15 cellular contexts compared by ENCODE assay signal in the genomic region with DNA sequence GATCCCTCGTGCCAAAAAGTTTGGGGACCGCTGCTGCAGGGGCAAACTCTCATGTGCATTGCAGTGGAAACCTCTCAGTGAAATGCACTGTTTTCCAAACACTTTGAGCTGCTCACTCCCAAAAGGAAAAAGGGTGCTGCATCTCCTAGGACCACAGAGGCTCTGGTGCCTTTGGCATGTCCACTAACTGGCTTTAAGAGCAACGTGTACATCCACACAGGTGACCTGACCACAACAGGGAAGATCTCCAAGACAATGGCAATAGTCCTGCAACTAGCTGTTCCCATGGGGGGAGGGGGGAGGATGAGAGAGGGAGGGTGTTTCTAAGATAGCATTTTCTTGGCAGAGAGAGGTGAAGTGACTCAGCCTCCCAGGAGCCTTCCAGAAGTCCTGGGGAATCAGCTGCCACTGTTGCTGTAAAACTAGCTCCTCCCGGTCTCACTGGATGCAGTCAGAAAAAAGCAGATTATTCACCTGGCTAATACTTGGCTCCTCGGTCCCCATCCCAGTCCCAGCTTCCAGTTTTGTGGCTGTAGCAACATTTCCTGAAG.
A peak's percentile ranks its signal among the peaks of the same experiment; 100 is the strongest.
DNase-seq lines count a peak whose midpoint lies in the region; ATAC-seq and TF ChIP-seq lines count a peak whose summit lies in the region.
"Had no signal": no experiment of that assay in that cellular context is flagged by ENCODE, and none has a peak within 500 bp of the region (broad histone marks: within the 10 kb centered on the region; RNA-seq: fewer than 3 reads in every experiment).

No MANE protein-coding gene starts in this region.

- no peak overlapping the region for H3K27ac Mint-ChIP-seq in stimulated activated effector memory CD8-positive, alpha-beta T cell treated with anti-CD3 and anti-CD28 coated beads, Interleukin-12 subunit alpha, Interleukin-12 subunit beta, amount 100 ng/mL, for 72 hours
- H3K27ac Mint-ChIP-seq: activated CD8-positive, alpha-beta T cell treated with anti-CD3 and anti-CD28 coated beads, Interleukin-2, amount 10 ng/mL, durations not matched to agents 7 days and 5 days had no signal

- DNase-seq in right cardiac atrium (no peak), left ventricle myocardium inferior (no peak), astrocyte of the hippocampus (ENCODE audit: low read depth, low spot score) (peak; percentile 81), NCI-H2107 treated with DMSO at 0.1 percent for 48 hours (lab: John Stamatoyannopoulos, UW; ENCODE audit: unreplicated experiment) (no peak), erythroblast (lab: John Stamatoyannopoulos, UW) (no peak)
- no peak for DNase-seq in stimulated activated effector memory CD8-positive, alpha-beta T cell treated with anti-CD3 and anti-CD28 coated beads, Interleukin-12 subunit alpha, Interleukin-12 subunit beta, amount 100 ng/mL, for 72 hours (ENCODE audit: low spot score in 2 of 2)
- DNase-seq: activated CD8-positive, alpha-beta T cell treated with anti-CD3 and anti-CD28 coated beads, Interleukin-2, amount 10 ng/mL, durations not matched to agents 7 days and 5 days; glutamatergic neuron; naive thymus-derived CD8-positive, alpha-beta T cell; NCI-H2029 treated with DMSO at 0.1 percent for 48 hours; SIG-M5; stimulated activated CD4-positive, alpha-beta T cell treated with anti-CD3 and anti-CD28 coated beads, Interleukin-4, amount 100 ng/mL, for 1 hour; thyroid gland had no signal

- H3K9ac ChIP-seq in iPS-20b (ENCODE audit: low read depth, low read length) = peak overlapping the region; percentile 35; the same call in 1 of the 2 replicates

- no peaks in the 10 kb centered on the region for H3K36me3 ChIP-seq in left ventricle myocardium inferior
- H3K36me3 ChIP-seq in iPS-20b (ENCODE audit: insufficient read depth, low read depth, low read length) = peaks cover 12% of the 10 kb centered on the region; the same call in 1 of the 2 replicates
- H3K36me3 ChIP-seq: thyroid gland had no signal

- H3K9me3 Mint-ChIP-seq in stimulated activated effector memory CD8-positive, alpha-beta T cell treated with anti-CD3 and anti-CD28 coated beads, Interleukin-12 subunit alpha, Interleukin-12 subunit beta, amount 100 ng/mL, for 72 hours = peaks cover 12% of the 10 kb centered on the region

- 44% methylated on average over 5 of the region's 5 CpGs for WGBS in right cardiac atrium

- H3K9me3 ChIP-seq in right cardiac atrium (ENCODE audit: control insufficient read depth, low read length) = no peaks in the 10 kb centered on the region
- peaks cover 23% of the 10 kb centered on the region for H3K9me3 ChIP-seq in left ventricle myocardium inferior (replicated peaks)
- H3K9me3 ChIP-seq in iPS-20b (ENCODE audit: insufficient read depth, low read depth, low read length) = peaks cover 21% of the 10 kb centered on the region
- H3K9me3 ChIP-seq: thyroid gland had no signal

- no peaks in the 10 kb centered on the region for H3K27me3 ChIP-seq in right cardiac atrium (ENCODE audit: control insufficient read depth, insufficient read depth)
- H3K27me3 ChIP-seq in left ventricle myocardium inferior (ENCODE audit: low read depth) = peaks cover 43% of the 10 kb centered on the region
- no peaks in the 10 kb centered on the region for H3K27me3 ChIP-seq in iPS-20b (ENCODE audit: insufficient read depth, low read length)
- H3K27me3 ChIP-seq: thyroid gland had no signal

- no peak for TF ChIP-seq POLR2A in erythroblast (IDR thresholded peaks at IDR 0.05; ENCODE audit: low read length)

- ATAC-seq in right cardiac atrium (peak; percentile 51 to 68), HG02759 (IDR thresholded peaks at IDR 0.05; ENCODE audit: unreplicated experiment) (no peak)
- ATAC-seq in stimulated activated effector memory CD8-positive, alpha-beta T cell treated with anti-CD3 and anti-CD28 coated beads, Interleukin-12 subunit alpha, Interleukin-12 subunit beta, amount 100 ng/mL, for 72 hours = no peak
- ATAC-seq: activated CD8-positive, alpha-beta T cell treated with anti-CD3 and anti-CD28 coated beads, Interleukin-2, amount 10 ng/mL, durations not matched to agents 7 days and 5 days; naive thymus-derived CD8-positive, alpha-beta T cell had no signal

- H3K27ac ChIP-seq in right cardiac atrium (ENCODE audit: low read length) (no peak overlapping the region), left ventricle myocardium inferior (replicated peaks) (no peak overlapping the region), iPS-20b (ENCODE audit: low read length) (no peak overlapping the region)
- H3K27ac ChIP-seq: thyroid gland had no signal

- no peak overlapping the region for H3K4me3 ChIP-seq in right cardiac atrium (ENCODE audit: low read length)
- H3K4me3 ChIP-seq in left ventricle myocardium inferior = no peak overlapping the region
- no peak overlapping the region for H3K4me3 ChIP-seq in iPS-20b (ENCODE audit: low read length)
- H3K4me3 ChIP-seq: thyroid gland had no signal

- TF ChIP-seq CTCF in left ventricle myocardium inferior (IDR thresholded peaks at IDR 0.05; ENCODE audit: borderline replicate concordance) = no peak

- H3K4me3 Mint-ChIP-seq in stimulated activated effector memory CD8-positive, alpha-beta T cell treated with anti-CD3 and anti-CD28 coated beads, Interleukin-12 subunit alpha, Interleukin-12 subunit beta, amount 100 ng/mL, for 72 hours = no peak overlapping the region
- H3K4me3 Mint-ChIP-seq: activated CD8-positive, alpha-beta T cell treated with anti-CD3 and anti-CD28 coated beads, Interleukin-2, amount 10 ng/mL, durations not matched to agents 7 days and 5 days; naive thymus-derived CD8-positive, alpha-beta T cell had no signal

- intact Hi-C loops in right cardiac atrium (cut with DNase I) (no loop called here), left ventricle myocardium inferior (cut with micrococcal nuclease) (no loop called here)

- no peaks in the 10 kb centered on the region for H3K4me1 Mint-ChIP-seq in stimulated activated effector memory CD8-positive, alpha-beta T cell treated with anti-CD3 and anti-CD28 coated beads, Interleukin-12 subunit alpha, Interleukin-12 subunit beta, amount 100 ng/mL, for 72 hours
- H3K4me1 Mint-ChIP-seq: naive thymus-derived CD8-positive, alpha-beta T cell had no signal

- no peaks in the 10 kb centered on the region for H3K36me3 Mint-ChIP-seq in stimulated activated effector memory CD8-positive, alpha-beta T cell treated with anti-CD3 and anti-CD28 coated beads, Interleukin-12 subunit alpha, Interleukin-12 subunit beta, amount 100 ng/mL, for 72 hours

- H3K4me1 ChIP-seq in right cardiac atrium (ENCODE audit: control insufficient read depth, insufficient read depth, low read length) (no peaks in the 10 kb centered on the region), left ventricle myocardium inferior (no peaks in the 10 kb centered on the region), iPS-20b (ENCODE audit: insufficient read depth, low read length) (peaks cover 41% of the 10 kb centered on the region)
- H3K4me1 ChIP-seq: thyroid gland had no signal

Comparison
In these comparisons a context has a peak if more than half of its experiments do, and no peak if none do; other contexts are left out.
1. ATAC-seq: peak in right cardiac atrium (2 of 2); none in HG02759 (single experiment) and stimulated activated effector memory CD8-positive, alpha-beta T cell treated with anti-CD3 and anti-CD28 coated beads, Interleukin-12 subunit alpha, Interleukin-12 subunit beta, amount 100 ng/mL, for 72 hours (single experiment).